37 cellular contexts compared by ENCODE assay signal in the genomic region with DNA sequence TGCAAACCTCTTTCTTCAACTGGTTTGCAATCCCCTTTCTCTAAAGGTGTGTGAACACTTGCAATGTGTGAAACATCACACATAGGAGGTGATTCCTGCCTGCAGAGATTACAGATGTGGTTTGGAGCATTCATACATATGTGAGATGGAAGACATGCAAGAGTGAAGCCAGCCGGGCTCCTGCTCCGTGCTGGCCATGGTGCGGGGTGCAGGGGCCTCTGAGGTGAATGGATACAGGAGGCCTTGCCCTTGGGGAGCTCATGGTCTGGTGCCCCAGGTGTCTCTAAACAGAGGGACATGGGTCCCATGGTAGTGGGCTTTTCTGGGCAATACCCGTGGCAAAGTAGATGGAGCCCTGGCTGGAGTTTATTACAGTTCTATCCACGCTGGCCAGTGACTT. TPM values are rescaled to one million over a fixed set of nuclear protein-coding genes. Genes with fewer than 3 reads are reported as not detected.
"Had no signal": no experiment of that assay in that cellular context is flagged by ENCODE, and none has a peak within 500 bp of the region (broad histone marks: within the 10 kb centered on the region; RNA-seq: fewer than 3 reads in every experiment).

No MANE protein-coding gene starts in this region.

- H3K27me3 ChIP-seq: MG63 had no signal

- DNase-seq: Karpas-422, Kasumi-1, KG1, MG63, MM.1S, MV-4-11, NCI-H1048, NCI-H1092, NCI-H1092 treated with DMSO at 0.1 percent for 48 hours, NCI-H1105, NCI-H1105 treated with DMSO at 0.1 percent for 48 hours, NCI-H1417, NCI-H1417 treated with DMSO at 0.1 percent for 48 hours, NCI-H1436, NCI-H1436 treated with DMSO at 0.1 percent for 48 hours, NCI-H146, NCI-H1694, NCI-H1694 treated with DMSO at 0.1 percent for 48 hours, NCI-H187, NCI-H1930, NCI-H2029, NCI-H2029 treated with DMSO at 0.1 percent for 48 hours, NCI-H2081, NCI-H2081 treated with DMSO at 0.1 percent for 48 hours, NCI-H2107, NCI-H2171, NCI-H2171 treated with DMSO at 0.1 percent for 48 hours, NCI-H2227 treated with DMSO at 0.1 percent for 48 hours, NCI-H226, NCI-H345, NCI-H446, NCI-H446 treated with DMSO at 0.1 percent for 48 hours, NCI-H510A, NCI-H510A treated with DMSO at 0.1 percent for 48 hours had no signal

- H3K36me3 ChIP-seq: MG63 had no signal

- H3K9ac ChIP-seq: KMS-11 had no signal

- H3K27ac ChIP-seq: KMS-11 had no signal

- H3K9me3 ChIP-seq: MG63 had no signal

- H3K4me3 ChIP-seq: MG63 had no signal

- H3K4me2 ChIP-seq: KMS-11 had no signal

RNA-seq across cellular contexts. Expression of a gene that starts 6.0 kb away (rescaled TPM):
- total RNA-seq: LHCN-M2, M059J had no signal
